Comparison of ENCODE assay signal across 28 cellular contexts in genomic region chr7:157526604-157527003, GRCh38.
DNase-seq lines count a peak whose midpoint lies in the region; ATAC-seq, FAIRE-seq and TF ChIP-seq lines count a peak whose summit lies in the region.
"Had no signal": no experiment of that assay in that cellular context is flagged by ENCODE, and none has a peak within 500 bp of the region (broad histone marks: within the 10 kb centered on the region; RNA-seq: fewer than 3 reads in every experiment).

No MANE protein-coding gene starts in this region.

- no peak for TF ChIP-seq POLR2A in H1 (IDR thresholded peaks at IDR 0.05; ENCODE audit: control extremely low read depth in 1 of 2, low read depth in 2 of 2, low read length in 2 of 2)

- no peaks in the 10 kb centered on the region for H4K20me1 ChIP-seq in H1 (replicated peaks in 1 of 2; ENCODE audit: control insufficient read depth in 1 of 2, insufficient read depth in 2 of 2, low read length in 2 of 2)

- H2BK120ac ChIP-seq in H1 (replicated peaks; ENCODE audit: low read depth, low read length), result no peak overlapping the region

- no peak overlapping the region for H4K5ac ChIP-seq in H1 (ENCODE audit: insufficient read length, low read depth, low read length)

- no peak overlapping the region for H3K4ac ChIP-seq in H1 (replicated peaks; ENCODE audit: insufficient read length, low read depth, low read length)

- no peaks in the 10 kb centered on the region for H3K27me3 Mint-ChIP-seq in activated T-cell treated with anti-CD3 and anti-CD28 coated beads, Interleukin-2, amount 50 U/mL, for 72 hours (ENCODE audit: low read depth)

- no peak for FAIRE-seq in H1 (lab: Jason Lieb, UNC)
- FAIRE-seq: A204.1 had no signal

- no peak overlapping the region for H3K4me3 Mint-ChIP-seq in activated T-cell treated with anti-CD3 and anti-CD28 coated beads, Interleukin-2, amount 50 U/mL, for 72 hours
- H3K4me3 Mint-ChIP-seq: B cell; GM23338; neural crest cell; T-helper 1 cell treated with Interleukin-12 subunit alpha and Interleukin-12 subunit beta and Interleukin-4 antibody, amounts not matched to agents 30 μg/mL and 1 μg/mL, for 36 hours had no signal

- H2BK5ac ChIP-seq in H1 (ENCODE audit: low read depth, low read length), result no peak overlapping the region

- peaks cover 5% of the 10 kb centered on the region for H3K4me1 Mint-ChIP-seq in activated T-cell treated with anti-CD3 and anti-CD28 coated beads, Interleukin-2, amount 50 U/mL, for 72 hours (ENCODE audit: low read depth)
- H3K4me1 Mint-ChIP-seq: B cell, GM23338 had no signal

- no peak overlapping the region for H2BK12ac ChIP-seq in H1 (ENCODE audit: low read depth, low read length)

- POLR2A ChIA-PET in H1 (lab: Charles Lee; ENCODE audit: partially characterized antibody), result interaction anchor here (0.5 to 0.9 kb wide), 2 partner anchors 10 to 363 kb away, joined by 3 to 4 read pairs; no protein-coding TSS in a partner anchor

- no peak overlapping the region for H3K27ac ChIP-seq in H1 (ENCODE audit: low read depth, low read length)
- H3K27ac ChIP-seq: foreskin keratinocyte, hepatocyte, psoas muscle, SJSA1, skin epidermis had no signal

- no peak overlapping the region for H3K4me3 ChIP-seq in H1 (ENCODE audit: extremely low read depth in 1 of 4, insufficient read depth in 2 of 4, low read depth in 3 of 4, low read length in 4 of 4)
- H3K4me3 ChIP-seq: GM23338, hepatocyte, psoas muscle, SJSA1, skin epidermis had no signal

- H3K18ac ChIP-seq in H1 (ENCODE audit: extremely low read depth, low read length), result no peak overlapping the region

- H3K23ac ChIP-seq in H1 (ENCODE audit: insufficient read length), result no peak overlapping the region

- no peak overlapping the region for H3K14ac ChIP-seq in H1 (ENCODE audit: insufficient read length)

- DNase-seq in activated T-cell treated with anti-CD3 and anti-CD28 coated beads, Interleukin-2, amount 50 U/mL, for 1 hour, result peak; percentile 14
- no peak for DNase-seq in activated T-cell treated with anti-CD3 and anti-CD28 coated beads, Interleukin-2, amount 50 U/mL, for 72 hours
- peak; percentile 37 for DNase-seq in RPMI7951 (ENCODE audit: low read depth)
- DNase-seq in H1 (ENCODE audit: low read depth in 1 of 2, low spot score in 2 of 2), result peak in 1 of 2 experiments; percentile 47
- peak; percentile 20 for DNase-seq in stimulated activated CD8-positive, alpha-beta memory T cell treated with anti-CD3 and anti-CD28 coated beads, Interleukin-4, amount 100 ng/mL, for 48 hours
- no peak for DNase-seq in NCI-H82 treated with DMSO at 0.1 percent for 48 hours (lab: John Stamatoyannopoulos, UW; ENCODE audit: unreplicated experiment)
- DNase-seq in GM19240 (ENCODE audit: insufficient read length, low spot score), result no peak
- no peak for DNase-seq in dermis blood vessel endothelial cell
- DNase-seq: activated CD4-positive, alpha-beta T cell treated with anti-CD3 and anti-CD28 coated beads for 48 hours; activated naive CD4-positive, alpha-beta T cell treated with Interleukin-2 at 50 U/mL for 16 hours; cerebellar nuclear complex; effector CD8-positive, alpha-beta T cell; foreskin keratinocyte; Karpas-422; left ventricle myocardium superior; NCI-H2029 treated with DMSO at 0.1 percent for 48 hours; PC-3; stimulated activated CD4-positive, alpha-beta T cell treated with anti-CD3 and anti-CD28 coated beads, Interleukin-2, amount 100 ng/mL, for 48 hours; stimulated activated naive CD4-positive, alpha-beta T cell treated with Interleukin-2 at 50 U/mL for 16 hours had no signal

- WGBS in H1 (ENCODE audit: extremely low coverage in 1 of 2, insufficient coverage in 1 of 2, insufficient read length in 1 of 2, insufficient replicate concordance in 2 of 2, low coverage in 1 of 2, low lambda C conversion rate in 2 of 2, missing lambda C conversion rate in 1 of 2), 2 experiments, result 90% methylated on average over 21 of the region's 21 CpGs; no CpG with 5 or more reads in 1 of the 2 experiments

- no peak overlapping the region for H2AFZ ChIP-seq in H1 (ENCODE audit: low read length)
- H2AFZ ChIP-seq: GM23338, hepatocyte had no signal

- H3K27ac Mint-ChIP-seq in activated T-cell treated with anti-CD3 and anti-CD28 coated beads, Interleukin-2, amount 50 U/mL, for 72 hours, result no peak overlapping the region
- H3K27ac Mint-ChIP-seq: B cell, GM23338 had no signal

- no peaks in the 10 kb centered on the region; a peak in 1 of 7 replicates for H3K27me3 ChIP-seq in H1 (replicated peaks in 1 of 4; ENCODE audit: control insufficient read depth in 3 of 4, extremely low read depth in 1 of 4, insufficient read depth in 3 of 4, low read length in 3 of 4)
- H3K27me3 ChIP-seq: foreskin keratinocyte, hepatocyte, SJSA1 had no signal

- TF ChIP-seq EP300 in H1 (IDR thresholded peaks at IDR 0.05; ENCODE audit: borderline replicate concordance in 1 of 2, low read depth in 2 of 2, low read length in 2 of 2), result no peak

- no peak for ATAC-seq in activated T-cell treated with anti-CD3 and anti-CD28 coated beads, Interleukin-2, amount 50 U/mL, for 72 hours (replicated peaks in 1 of 2)
- ATAC-seq: foreskin keratinocyte, GM23338, left ventricle myocardium superior, PC-3, psoas muscle had no signal

- no peak overlapping the region for H3K4me2 ChIP-seq in H1 (ENCODE audit: insufficient read depth in 1 of 2, low read depth in 2 of 2, low read length in 2 of 2)
- H3K4me2 ChIP-seq: GM23338, hepatocyte had no signal

- H3K9ac ChIP-seq in H1 (replicated peaks in 1 of 4; ENCODE audit: extremely low read depth in 1 of 4, low read depth in 3 of 4, low read length in 3 of 4), result no peak overlapping the region

- no peak overlapping the region for H2BK15ac ChIP-seq in H1 (ENCODE audit: low read length)

- no peaks in the 10 kb centered on the region for H3K36me3 ChIP-seq in H1 (ENCODE audit: control insufficient read depth in 2 of 4, insufficient read depth in 4 of 4, low read length in 3 of 4)
- H3K36me3 ChIP-seq: SJSA1 had no signal

- no peaks in the 10 kb centered on the region for H3K36me3 Mint-ChIP-seq in activated T-cell treated with anti-CD3 and anti-CD28 coated beads, Interleukin-2, amount 50 U/mL, for 72 hours (ENCODE audit: insufficient read depth in 2 of 2)

- H3K23me2 ChIP-seq in H1 (ENCODE audit: low read depth, low read length), result no peaks in the 10 kb centered on the region

- H2AK5ac ChIP-seq in H1 (ENCODE audit: low read depth, low read length), result no peak overlapping the region

- peaks cover 1 to 2% of the 10 kb centered on the region in 2 donors for H3K9me3 Mint-ChIP-seq in activated T-cell treated with anti-CD3 and anti-CD28 coated beads, Interleukin-2, amount 50 U/mL, for 72 hours

- TF ChIP-seq CTCF in H1 (IDR thresholded peaks at IDR 0.05; ENCODE audit: control extremely low read depth in 1 of 3, insufficient read depth in 1 of 3, low read depth in 1 of 3, low read length in 3 of 3), result no peak

- TF ChIP-seq RAD21 in H1 (IDR thresholded peaks at IDR 0.05 in 1 of 2, conservative IDR thresholded peaks at IDR 0.05 in 1 of 2; ENCODE audit: low read depth in 2 of 2, low read length in 2 of 2), result no peak

- no peak overlapping the region for H3K56ac ChIP-seq in H1 (replicated peaks; ENCODE audit: insufficient read length, low read depth, low read length)

- CTCF ChIA-PET in H1 (lab: Charles Lee; ENCODE audit: partially characterized antibody), result interaction anchor here (0.6 to 1.6 kb wide), 3 partner anchors 52 to 252 kb away, joined by 3 to 6 read pairs (median 3); no protein-coding TSS in a partner anchor

- no peak overlapping the region for H4K91ac ChIP-seq in H1 (replicated peaks; ENCODE audit: insufficient read length, low read length)

- H2BK20ac ChIP-seq in H1 (ENCODE audit: low read length), result no peak overlapping the region

- H3K79me2 ChIP-seq in H1 (ENCODE audit: control insufficient read depth in 1 of 2, insufficient read depth in 2 of 2, low read length in 2 of 2), result no peaks in the 10 kb centered on the region
- H3K79me2 ChIP-seq: hepatocyte had no signal

- H3K9me3 ChIP-seq in H1 (ENCODE audit: insufficient read depth in 2 of 2, low read depth in 1 of 2, low read length in 1 of 2), result no peaks in the 10 kb centered on the region
- H3K9me3 ChIP-seq: psoas muscle, SJSA1 had no signal

- peak overlapping the region; percentile 35; the same call in 1 of the 2 replicates for H4K8ac ChIP-seq in H1 (ENCODE audit: extremely low read depth, insufficient read depth, low read length)

- H3K79me1 ChIP-seq in H1 (ENCODE audit: low read depth, low read length), result no peaks in the 10 kb centered on the region

- H3K4me1 ChIP-seq in H1 (replicated peaks in 1 of 4; ENCODE audit: control insufficient read depth in 3 of 4, insufficient read depth in 4 of 4, low read length in 3 of 4), result no peaks in the 10 kb centered on the region; a peak in 3 of 7 replicates
- H3K4me1 ChIP-seq: foreskin keratinocyte, psoas muscle, SJSA1 had no signal

TF ChIP-seq in H1, 55 proteins besides CTCF, POLR2A, EP300 and RAD21 (continues in another document):
- TF ChIP-seq PHF8 (conservative IDR thresholded peaks at IDR 0.05; ENCODE audit: low read depth, low read length), result no peak
- TF ChIP-seq SIN3A (conservative IDR thresholded peaks at IDR 0.05 in 1 of 2, IDR thresholded peaks at IDR 0.05 in 1 of 2; ENCODE audit: low read depth in 1 of 2, low read length in 2 of 2), result no peak
- TF ChIP-seq RXRA (IDR thresholded peaks at IDR 0.05; ENCODE audit: insufficient read depth, low read depth, low read length), result no peak
- TF ChIP-seq SAP30 (IDR thresholded peaks at IDR 0.05; ENCODE audit: insufficient read depth, insufficient replicate concordance, low read length), result no peak
- TF ChIP-seq TAF7 (optimal IDR thresholded peaks at IDR 0.05; ENCODE audit: borderline replicate concordance, low read depth, low read length), result no peak
- no peak for TF ChIP-seq RBBP5 (IDR thresholded peaks at IDR 0.05; ENCODE audit: borderline replicate concordance, low read depth, low read length)
- no peak for TF ChIP-seq GABPA (IDR thresholded peaks at IDR 0.05; ENCODE audit: borderline replicate concordance, insufficient read depth, low read length)
- no peak for TF ChIP-seq MAX (IDR thresholded peaks at IDR 0.05)
- TF ChIP-seq BRCA1 (IDR thresholded peaks at IDR 0.05; ENCODE audit: low read depth, low read length), result no peak
- no peak for TF ChIP-seq FOSL1 (IDR thresholded peaks at IDR 0.05; ENCODE audit: insufficient read depth, low read depth, low read length)
- TF ChIP-seq RFX5 (IDR thresholded peaks at IDR 0.05; ENCODE audit: borderline replicate concordance, low read depth, low read length), result no peak
- no peak for TF ChIP-seq NRF1 (IDR thresholded peaks at IDR 0.05; ENCODE audit: low read depth, low read length)
- TF ChIP-seq KDM1A (IDR thresholded peaks at IDR 0.05; ENCODE audit: borderline replicate concordance, low read length), result no peak
- no peak for TF ChIP-seq CBX8 (IDR thresholded peaks at IDR 0.05; ENCODE audit: borderline replicate concordance, low read depth, low read length)
- no peak for TF ChIP-seq CBX5 (IDR thresholded peaks at IDR 0.05; ENCODE audit: low read depth, low read length)
- TF ChIP-seq TCF12 (IDR thresholded peaks at IDR 0.05; ENCODE audit: low read depth, low read length), result no peak

Comparison
In these comparisons a context has a peak if more than half of its experiments do, and no peak if none do; other contexts are left out.
1. DNase-seq: peak in activated T-cell treated with anti-CD3 and anti-CD28 coated beads, Interleukin-2, amount 50 U/mL, for 1 hour (single experiment), RPMI7951 (single experiment) and stimulated activated CD8-positive, alpha-beta memory T cell treated with anti-CD3 and anti-CD28 coated beads, Interleukin-4, amount 100 ng/mL, for 48 hours (single experiment); none in activated T-cell treated with anti-CD3 and anti-CD28 coated beads, Interleukin-2, amount 50 U/mL, for 72 hours (0 of 2), NCI-H82 treated with DMSO at 0.1 percent for 48 hours (single experiment), GM19240 (single experiment) and dermis blood vessel endothelial cell (single experiment).